In the genomic region with DNA sequence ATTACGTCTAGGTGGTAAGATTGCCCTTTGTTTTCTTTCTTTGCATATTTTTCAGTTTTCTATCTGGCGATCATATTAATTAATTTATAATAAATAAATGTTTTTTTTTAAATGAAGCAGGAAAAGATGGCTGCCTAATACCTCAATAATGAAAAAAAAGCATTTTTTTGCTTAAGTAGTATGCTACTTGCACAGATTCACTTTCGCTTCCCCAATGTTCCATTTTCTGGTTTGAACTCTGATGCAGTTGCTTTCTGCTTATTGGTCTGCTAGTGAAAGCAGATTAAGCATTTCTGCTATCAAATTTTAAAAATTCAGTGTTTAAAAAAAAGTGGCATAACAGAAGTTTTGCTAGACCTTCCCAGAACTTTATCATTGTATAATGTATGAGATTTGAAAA, we compare ENCODE assay signal across 1 cellular context.
TF ChIP-seq lines count a peak whose summit lies in the region.

No MANE protein-coding gene starts in this region.

TF ChIP-seq in GM12878, 131 proteins besides CTCF, POLR2A, EP300 and RAD21 (continued from another document):
- TF ChIP-seq, protein P1, sequence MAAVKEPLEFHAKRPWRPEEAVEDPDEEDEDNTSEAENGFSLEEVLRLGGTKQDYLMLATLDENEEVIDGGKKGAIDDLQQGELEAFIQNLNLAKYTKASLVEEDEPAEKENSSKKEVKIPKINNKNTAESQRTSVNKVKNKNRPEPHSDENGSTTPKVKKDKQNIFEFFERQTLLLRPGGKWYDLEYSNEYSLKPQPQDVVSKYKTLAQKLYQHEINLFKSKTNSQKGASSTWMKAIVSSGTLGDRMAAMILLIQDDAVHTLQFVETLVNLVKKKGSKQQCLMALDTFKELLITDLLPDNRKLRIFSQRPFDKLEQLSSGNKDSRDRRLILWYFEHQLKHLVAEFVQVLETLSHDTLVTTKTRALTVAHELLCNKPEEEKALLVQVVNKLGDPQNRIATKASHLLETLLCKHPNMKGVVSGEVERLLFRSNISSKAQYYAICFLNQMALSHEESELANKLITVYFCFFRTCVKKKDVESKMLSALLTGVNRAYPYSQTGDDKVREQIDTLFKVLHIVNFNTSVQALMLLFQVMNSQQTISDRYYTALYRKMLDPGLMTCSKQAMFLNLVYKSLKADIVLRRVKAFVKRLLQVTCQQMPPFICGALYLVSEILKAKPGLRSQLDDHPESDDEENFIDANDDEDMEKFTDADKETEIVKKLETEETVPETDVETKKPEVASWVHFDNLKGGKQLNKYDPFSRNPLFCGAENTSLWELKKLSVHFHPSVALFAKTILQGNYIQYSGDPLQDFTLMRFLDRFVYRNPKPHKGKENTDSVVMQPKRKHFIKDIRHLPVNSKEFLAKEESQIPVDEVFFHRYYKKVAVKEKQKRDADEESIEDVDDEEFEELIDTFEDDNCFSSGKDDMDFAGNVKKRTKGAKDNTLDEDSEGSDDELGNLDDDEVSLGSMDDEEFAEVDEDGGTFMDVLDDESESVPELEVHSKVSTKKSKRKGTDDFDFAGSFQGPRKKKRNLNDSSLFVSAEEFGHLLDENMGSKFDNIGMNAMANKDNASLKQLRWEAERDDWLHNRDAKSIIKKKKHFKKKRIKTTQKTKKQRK (IDR thresholded peaks at IDR 0.05; ENCODE audit: low read depth, low read length), result no peak
- TF ChIP-seq CHD2 (IDR thresholded peaks at IDR 0.05; ENCODE audit: borderline replicate concordance, low read depth, low read length), result no peak
- TF ChIP-seq, protein P2, sequence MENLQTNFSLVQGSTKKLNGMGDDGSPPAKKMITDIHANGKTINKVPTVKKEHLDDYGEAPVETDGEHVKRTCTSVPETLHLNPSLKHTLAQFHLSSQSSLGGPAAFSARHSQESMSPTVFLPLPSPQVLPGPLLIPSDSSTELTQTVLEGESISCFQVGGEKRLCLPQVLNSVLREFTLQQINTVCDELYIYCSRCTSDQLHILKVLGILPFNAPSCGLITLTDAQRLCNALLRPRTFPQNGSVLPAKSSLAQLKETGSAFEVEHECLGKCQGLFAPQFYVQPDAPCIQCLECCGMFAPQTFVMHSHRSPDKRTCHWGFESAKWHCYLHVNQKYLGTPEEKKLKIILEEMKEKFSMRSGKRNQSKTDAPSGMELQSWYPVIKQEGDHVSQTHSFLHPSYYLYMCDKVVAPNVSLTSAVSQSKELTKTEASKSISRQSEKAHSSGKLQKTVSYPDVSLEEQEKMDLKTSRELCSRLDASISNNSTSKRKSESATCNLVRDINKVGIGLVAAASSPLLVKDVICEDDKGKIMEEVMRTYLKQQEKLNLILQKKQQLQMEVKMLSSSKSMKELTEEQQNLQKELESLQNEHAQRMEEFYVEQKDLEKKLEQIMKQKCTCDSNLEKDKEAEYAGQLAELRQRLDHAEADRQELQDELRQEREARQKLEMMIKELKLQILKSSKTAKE (IDR thresholded peaks at IDR 0.05; ENCODE audit: low read depth, poor library complexity, severe bottlenecking), result no peak
- peak; percentile 75 for TF ChIP-seq ZNF384 (IDR thresholded peaks at IDR 0.05; ENCODE audit: borderline replicate concordance, low read depth, low read length)
- no peak for TF ChIP-seq ETV6 (conservative IDR thresholded peaks at IDR 0.05 in 1 of 2, IDR thresholded peaks at IDR 0.05 in 1 of 2; ENCODE audit: borderline replicate concordance in 1 of 2, low read depth in 1 of 2)
- TF ChIP-seq, protein P3, sequence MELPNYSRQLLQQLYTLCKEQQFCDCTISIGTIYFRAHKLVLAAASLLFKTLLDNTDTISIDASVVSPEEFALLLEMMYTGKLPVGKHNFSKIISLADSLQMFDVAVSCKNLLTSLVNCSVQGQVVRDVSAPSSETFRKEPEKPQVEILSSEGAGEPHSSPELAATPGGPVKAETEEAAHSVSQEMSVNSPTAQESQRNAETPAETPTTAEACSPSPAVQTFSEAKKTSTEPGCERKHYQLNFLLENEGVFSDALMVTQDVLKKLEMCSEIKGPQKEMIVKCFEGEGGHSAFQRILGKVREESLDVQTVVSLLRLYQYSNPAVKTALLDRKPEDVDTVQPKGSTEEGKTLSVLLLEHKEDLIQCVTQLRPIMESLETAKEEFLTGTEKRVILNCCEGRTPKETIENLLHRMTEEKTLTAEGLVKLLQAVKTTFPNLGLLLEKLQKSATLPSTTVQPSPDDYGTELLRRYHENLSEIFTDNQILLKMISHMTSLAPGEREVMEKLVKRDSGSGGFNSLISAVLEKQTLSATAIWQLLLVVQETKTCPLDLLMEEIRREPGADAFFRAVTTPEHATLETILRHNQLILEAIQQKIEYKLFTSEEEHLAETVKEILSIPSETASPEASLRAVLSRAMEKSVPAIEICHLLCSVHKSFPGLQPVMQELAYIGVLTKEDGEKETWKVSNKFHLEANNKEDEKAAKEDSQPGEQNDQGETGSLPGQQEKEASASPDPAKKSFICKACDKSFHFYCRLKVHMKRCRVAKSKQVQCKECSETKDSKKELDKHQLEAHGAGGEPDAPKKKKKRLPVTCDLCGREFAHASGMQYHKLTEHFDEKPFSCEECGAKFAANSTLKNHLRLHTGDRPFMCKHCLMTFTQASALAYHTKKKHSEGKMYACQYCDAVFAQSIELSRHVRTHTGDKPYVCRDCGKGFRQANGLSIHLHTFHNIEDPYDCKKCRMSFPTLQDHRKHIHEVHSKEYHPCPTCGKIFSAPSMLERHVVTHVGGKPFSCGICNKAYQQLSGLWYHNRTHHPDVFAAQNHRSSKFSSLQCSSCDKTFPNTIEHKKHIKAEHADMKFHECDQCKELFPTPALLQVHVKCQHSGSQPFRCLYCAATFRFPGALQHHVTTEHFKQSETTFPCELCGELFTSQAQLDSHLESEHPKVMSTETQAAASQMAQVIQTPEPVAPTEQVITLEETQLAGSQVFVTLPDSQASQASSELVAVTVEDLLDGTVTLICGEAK (IDR thresholded peaks at IDR 0.05; ENCODE audit: borderline replicate concordance), result no peak
- TF ChIP-seq IKZF2 (IDR thresholded peaks at IDR 0.05), result no peak
- TF ChIP-seq, protein P4, sequence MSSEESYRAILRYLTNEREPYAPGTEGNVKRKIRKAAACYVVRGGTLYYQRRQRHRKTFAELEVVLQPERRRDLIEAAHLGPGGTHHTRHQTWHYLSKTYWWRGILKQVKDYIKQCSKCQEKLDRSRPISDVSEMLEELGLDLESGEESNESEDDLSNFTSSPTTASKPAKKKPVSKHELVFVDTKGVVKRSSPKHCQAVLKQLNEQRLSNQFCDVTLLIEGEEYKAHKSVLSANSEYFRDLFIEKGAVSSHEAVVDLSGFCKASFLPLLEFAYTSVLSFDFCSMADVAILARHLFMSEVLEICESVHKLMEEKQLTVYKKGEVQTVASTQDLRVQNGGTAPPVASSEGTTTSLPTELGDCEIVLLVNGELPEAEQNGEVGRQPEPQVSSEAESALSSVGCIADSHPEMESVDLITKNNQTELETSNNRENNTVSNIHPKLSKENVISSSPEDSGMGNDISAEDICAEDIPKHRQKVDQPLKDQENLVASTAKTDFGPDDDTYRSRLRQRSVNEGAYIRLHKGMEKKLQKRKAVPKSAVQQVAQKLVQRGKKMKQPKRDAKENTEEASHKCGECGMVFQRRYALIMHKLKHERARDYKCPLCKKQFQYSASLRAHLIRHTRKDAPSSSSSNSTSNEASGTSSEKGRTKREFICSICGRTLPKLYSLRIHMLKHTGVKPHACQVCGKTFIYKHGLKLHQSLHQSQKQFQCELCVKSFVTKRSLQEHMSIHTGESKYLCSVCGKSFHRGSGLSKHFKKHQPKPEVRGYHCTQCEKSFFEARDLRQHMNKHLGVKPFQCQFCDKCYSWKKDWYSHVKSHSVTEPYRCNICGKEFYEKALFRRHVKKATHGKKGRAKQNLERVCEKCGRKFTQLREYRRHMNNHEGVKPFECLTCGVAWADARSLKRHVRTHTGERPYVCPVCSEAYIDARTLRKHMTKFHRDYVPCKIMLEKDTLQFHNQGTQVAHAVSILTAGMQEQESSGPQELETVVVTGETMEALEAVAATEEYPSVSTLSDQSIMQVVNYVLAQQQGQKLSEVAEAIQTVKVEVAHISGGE (CRISPR knock-in tag; IDR thresholded peaks at IDR 0.05), result no peak
- 0 out of 2 replicates have a peak, but pooled peaks have one; percentile 38 for TF ChIP-seq YY1 (IDR thresholded peaks at IDR 0.05; ENCODE audit: low read depth, low read length)
TF ChIP-seq in GM12878: peak in this region for 3.
